Comparison of ENCODE assay signal across 19 cellular contexts in genomic region chr3:55858727-55859126, GRCh38.
DNase-seq lines count a peak whose midpoint lies in the region; ATAC-seq, FAIRE-seq and TF ChIP-seq lines count a peak whose summit lies in the region.
"Had no signal": no experiment of that assay in that cellular context is flagged by ENCODE, and none has a peak within 500 bp of the region (broad histone marks: within the 10 kb centered on the region; RNA-seq: fewer than 3 reads in every experiment).

No MANE protein-coding gene starts in this region.

- TF ChIP-seq EP300 in SK-N-SH (IDR thresholded peaks at IDR 0.05; ENCODE audit: borderline replicate concordance in 1 of 2, low read depth in 1 of 2, low read length in 1 of 2) (no peak), sigmoid colon (IDR thresholded peaks at IDR 0.05) (no peak)

- H4K20me1 ChIP-seq in SK-N-SH (ENCODE audit: insufficient read depth) (no peaks in the 10 kb centered on the region), hepatocyte (ENCODE audit: insufficient read depth, poor library complexity, severe bottlenecking) (no peaks in the 10 kb centered on the region)

- no peaks in the 10 kb centered on the region for H3K9me3 ChIP-seq in SK-N-SH
- H3K9me3 ChIP-seq in hepatocyte (ENCODE audit: low read depth), result no peaks in the 10 kb centered on the region
- no peaks in the 10 kb centered on the region for H3K9me3 ChIP-seq in sigmoid colon
- H3K9me3 ChIP-seq: A549, HAP-1 had no signal

- intact Hi-C loops in sigmoid colon (cut with DNase I), result no loop called here

- H3K9ac ChIP-seq in SK-N-SH, result no peak overlapping the region
- H3K9ac ChIP-seq: GM23248 had no signal

- no peak for TF ChIP-seq POLR2A in sigmoid colon (IDR thresholded peaks at IDR 0.05)

- H3K27me3 ChIP-seq in SK-N-SH (ENCODE audit: insufficient read depth) (no peaks in the 10 kb centered on the region), hepatocyte (no peaks in the 10 kb centered on the region), sigmoid colon (no peaks in the 10 kb centered on the region)

- peaks cover 67% of the 10 kb centered on the region for H3K4me1 Mint-ChIP-seq in nephron
- no peaks in the 10 kb centered on the region for H3K4me1 Mint-ChIP-seq in stimulated activated memory B cell treated with anti-CD40 and anti-IgM and Interleukin-4, amounts not matched to agents 10 μg/mL and 1 μg/mL and 100 μg/mL, for 72 hours
- H3K4me1 Mint-ChIP-seq: CD4-positive, alpha-beta memory T cell had no signal

- TF ChIP-seq RAD21 in SK-N-SH (IDR thresholded peaks at IDR 0.05; ENCODE audit: low read length), result no peak

- no peak for TF ChIP-seq CTCF in SK-N-SH (IDR thresholded peaks at IDR 0.05)
- no peak for TF ChIP-seq CTCF in hepatocyte (IDR thresholded peaks at IDR 0.05; ENCODE audit: poor library complexity)
- no peak for TF ChIP-seq CTCF in nephron (IDR thresholded peaks at IDR 0.05; ENCODE audit: unreplicated experiment in 3 of 3)
- no peak for TF ChIP-seq CTCF in sigmoid colon (IDR thresholded peaks at IDR 0.05)

- no peaks in the 10 kb centered on the region for H3K9me3 Mint-ChIP-seq in nephron
- H3K9me3 Mint-ChIP-seq in stimulated activated memory B cell treated with anti-CD40 and anti-IgM and Interleukin-4, amounts not matched to agents 10 μg/mL and 1 μg/mL and 100 μg/mL, for 72 hours, result no peaks in the 10 kb centered on the region

- no peaks in the 10 kb centered on the region for H3K27me3 Mint-ChIP-seq in nephron (ENCODE audit: low read depth)
- no peaks in the 10 kb centered on the region for H3K27me3 Mint-ChIP-seq in stimulated activated memory B cell treated with anti-CD40 and anti-IgM and Interleukin-4, amounts not matched to agents 10 μg/mL and 1 μg/mL and 100 μg/mL, for 72 hours
- H3K27me3 Mint-ChIP-seq: CD4-positive, alpha-beta memory T cell had no signal

- H3K36me3 ChIP-seq in SK-N-SH (replicated peaks in 1 of 2; ENCODE audit: control insufficient read depth in 1 of 2, insufficient read depth in 2 of 2, low read length in 1 of 2), result no peaks in the 10 kb centered on the region
- no peaks in the 10 kb centered on the region for H3K36me3 ChIP-seq in hepatocyte (replicated peaks; ENCODE audit: insufficient read depth, low read depth)
- no peaks in the 10 kb centered on the region for H3K36me3 ChIP-seq in sigmoid colon
- H3K36me3 ChIP-seq: HAP-1 had no signal

- H3K4me2 ChIP-seq in SK-N-SH (no peak overlapping the region), hepatocyte (no peak overlapping the region)
- H3K4me2 ChIP-seq: A549 had no signal

- POLR2A ChIA-PET in SK-N-SH (lab: Yijun Ruan, JAX), result interaction anchor here (0.6 kb wide), 1 partner anchor 30 kb away, joined by 3 read pairs; no protein-coding TSS in a partner anchor

- no peak for FAIRE-seq in frontal cortex (lab: Jason Lieb, UNC)
- FAIRE-seq: A549, GM12892, GM18507 had no signal

- CTCF ChIA-PET in SK-N-SH (lab: Yijun Ruan, JAX), result no interaction called here

- no peak overlapping the region for H3K4me3 Mint-ChIP-seq in nephron
- H3K4me3 Mint-ChIP-seq in stimulated activated memory B cell treated with anti-CD40 and anti-IgM and Interleukin-4, amounts not matched to agents 10 μg/mL and 1 μg/mL and 100 μg/mL, for 72 hours, result no peak overlapping the region
- H3K4me3 Mint-ChIP-seq: CD4-positive, alpha-beta memory T cell had no signal

- no peaks in the 10 kb centered on the region for H3K9me2 ChIP-seq in SK-N-SH
- no peaks in the 10 kb centered on the region for H3K9me2 ChIP-seq in hepatocyte (replicated peaks; ENCODE audit: insufficient read depth)

- no peaks in the 10 kb centered on the region for H3K36me3 Mint-ChIP-seq in nephron (ENCODE audit: low read depth)
- no peaks in the 10 kb centered on the region for H3K36me3 Mint-ChIP-seq in stimulated activated memory B cell treated with anti-CD40 and anti-IgM and Interleukin-4, amounts not matched to agents 10 μg/mL and 1 μg/mL and 100 μg/mL, for 72 hours
- H3K36me3 Mint-ChIP-seq: CD4-positive, alpha-beta memory T cell had no signal

- H3K27ac ChIP-seq in SK-N-SH (ENCODE audit: low read depth in 2 of 2, low read length in 1 of 2), result no peak overlapping the region; a peak in 1 of 4 replicates
- peak overlapping the region; percentile 71 for H3K27ac ChIP-seq in hepatocyte
- H3K27ac ChIP-seq in sigmoid colon, result no peak overlapping the region
- H3K27ac ChIP-seq: 22Rv1, A549, C4-2B, GM23248 had no signal

- H3K4me1 ChIP-seq in SK-N-SH (ENCODE audit: control insufficient read depth in 1 of 2, insufficient read depth in 2 of 2, low read depth in 1 of 2, low read length in 1 of 2) (peaks cover 6 to 22% of the 10 kb centered on the region in 2 experiments; a peak in 2 of 4 replicates), hepatocyte (ENCODE audit: insufficient read depth) (peaks cover 20% of the 10 kb centered on the region), sigmoid colon (peaks cover 0 to 14% (median 3%) of the 10 kb centered on the region in 4 donors)
- H3K4me1 ChIP-seq: A549 had no signal

- H3F3A ChIP-seq in SK-N-SH (replicated peaks; ENCODE audit: insufficient read depth), result no peaks in the 10 kb centered on the region

- no peaks in the 10 kb centered on the region for H3K79me2 ChIP-seq in SK-N-SH (ENCODE audit: insufficient read depth)
- no peaks in the 10 kb centered on the region for H3K79me2 ChIP-seq in hepatocyte

- DNase-seq in SK-N-SH, result no peak
- DNase-seq in hepatocyte (ENCODE audit: low spot score), result no peak
- DNase-seq in sigmoid colon, result no peak
- DNase-seq in frontal cortex (ENCODE audit: low spot score in 2 of 2), result no peak
- DNase-seq: AML-193; CD4-positive, alpha-beta memory T cell; DMS153; DMS79; GDM1; GM23248 had no signal

- H2AFZ ChIP-seq in SK-N-SH (ENCODE audit: low read depth) (no peak overlapping the region), hepatocyte (no peak overlapping the region)
- H2AFZ ChIP-seq: GM23248 had no signal

- 83% methylated on average over 4 of the region's 4 CpGs for WGBS in SK-N-SH (ENCODE audit: low lambda C conversion rate)
- WGBS in hepatocyte (ENCODE audit: low lambda C conversion rate, missing lambda C conversion rate), result 88% methylated on average over 4 of the region's 4 CpGs
- 88 to 89% methylated on average over 4 of the region's 4 CpGs for whole genome bisulfite sequencing in sigmoid colon, 2 donors

- H3K27ac Mint-ChIP-seq in nephron, result peak overlapping the region; percentile 73 to 99 (median 96)
- H3K27ac Mint-ChIP-seq in stimulated activated memory B cell treated with anti-CD40 and anti-IgM and Interleukin-4, amounts not matched to agents 10 μg/mL and 1 μg/mL and 100 μg/mL, for 72 hours, result no peak overlapping the region
- H3K27ac Mint-ChIP-seq: CD4-positive, alpha-beta memory T cell had no signal

- H3K4me3 ChIP-seq in SK-N-SH (ENCODE audit: low read depth in 2 of 2, low read length in 1 of 2), result no peak overlapping the region
- H3K4me3 ChIP-seq in hepatocyte, result no peak overlapping the region
- no peak overlapping the region for H3K4me3 ChIP-seq in sigmoid colon
- H3K4me3 ChIP-seq: A549, GM23248, HAP-1 had no signal

- ATAC-seq in SK-N-SH treated with all-trans-retinoic acid at 6 μM for 48 hours, result peak; percentile 26
- ATAC-seq in stimulated activated memory B cell treated with anti-CD40 and anti-IgM and Interleukin-4, amounts not matched to agents 10 μg/mL and 1 μg/mL and 100 μg/mL, for 72 hours, result peak; percentile 32
- ATAC-seq: A549 had no signal

TF ChIP-seq in SK-N-SH treated with all-trans-retinoic acid at 6 μM for 48 hours, 23 proteins besides CTCF, POLR2A, EP300 and RAD21 (continues in another document):
- TF ChIP-seq ZNF70 (CRISPR knock-in tag; IDR thresholded peaks at IDR 0.05) (no peak), ZNF565 (CRISPR knock-in tag; conservative IDR thresholded peaks at IDR 0.05; ENCODE audit: low read depth) (no peak), OSR1 (CRISPR knock-in tag; IDR thresholded peaks at IDR 0.05) (no peak), ESRRG (CRISPR knock-in tag; IDR thresholded peaks at IDR 0.05) (no peak)
- TF ChIP-seq, protein P1, sequence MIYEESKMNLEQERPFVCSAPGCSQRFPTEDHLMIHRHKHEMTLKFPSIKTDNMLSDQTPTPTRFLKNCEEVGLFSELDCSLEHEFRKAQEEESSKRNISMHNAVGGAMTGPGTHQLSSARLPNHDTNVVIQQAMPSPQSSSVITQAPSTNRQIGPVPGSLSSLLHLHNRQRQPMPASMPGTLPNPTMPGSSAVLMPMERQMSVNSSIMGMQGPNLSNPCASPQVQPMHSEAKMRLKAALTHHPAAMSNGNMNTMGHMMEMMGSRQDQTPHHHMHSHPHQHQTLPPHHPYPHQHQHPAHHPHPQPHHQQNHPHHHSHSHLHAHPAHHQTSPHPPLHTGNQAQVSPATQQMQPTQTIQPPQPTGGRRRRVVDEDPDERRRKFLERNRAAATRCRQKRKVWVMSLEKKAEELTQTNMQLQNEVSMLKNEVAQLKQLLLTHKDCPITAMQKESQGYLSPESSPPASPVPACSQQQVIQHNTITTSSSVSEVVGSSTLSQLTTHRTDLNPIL (CRISPR knock-in tag; IDR thresholded peaks at IDR 0.05; ENCODE audit: low read depth), result no peak

TF ChIP-seq in SK-N-SH, 30 proteins besides CTCF, POLR2A, EP300 and RAD21 (continues in another document):
- no peak for TF ChIP-seq POLR2AphosphoS5 (IDR thresholded peaks at IDR 0.05; ENCODE audit: low read depth, low read length)
- TF ChIP-seq, protein P2, sequence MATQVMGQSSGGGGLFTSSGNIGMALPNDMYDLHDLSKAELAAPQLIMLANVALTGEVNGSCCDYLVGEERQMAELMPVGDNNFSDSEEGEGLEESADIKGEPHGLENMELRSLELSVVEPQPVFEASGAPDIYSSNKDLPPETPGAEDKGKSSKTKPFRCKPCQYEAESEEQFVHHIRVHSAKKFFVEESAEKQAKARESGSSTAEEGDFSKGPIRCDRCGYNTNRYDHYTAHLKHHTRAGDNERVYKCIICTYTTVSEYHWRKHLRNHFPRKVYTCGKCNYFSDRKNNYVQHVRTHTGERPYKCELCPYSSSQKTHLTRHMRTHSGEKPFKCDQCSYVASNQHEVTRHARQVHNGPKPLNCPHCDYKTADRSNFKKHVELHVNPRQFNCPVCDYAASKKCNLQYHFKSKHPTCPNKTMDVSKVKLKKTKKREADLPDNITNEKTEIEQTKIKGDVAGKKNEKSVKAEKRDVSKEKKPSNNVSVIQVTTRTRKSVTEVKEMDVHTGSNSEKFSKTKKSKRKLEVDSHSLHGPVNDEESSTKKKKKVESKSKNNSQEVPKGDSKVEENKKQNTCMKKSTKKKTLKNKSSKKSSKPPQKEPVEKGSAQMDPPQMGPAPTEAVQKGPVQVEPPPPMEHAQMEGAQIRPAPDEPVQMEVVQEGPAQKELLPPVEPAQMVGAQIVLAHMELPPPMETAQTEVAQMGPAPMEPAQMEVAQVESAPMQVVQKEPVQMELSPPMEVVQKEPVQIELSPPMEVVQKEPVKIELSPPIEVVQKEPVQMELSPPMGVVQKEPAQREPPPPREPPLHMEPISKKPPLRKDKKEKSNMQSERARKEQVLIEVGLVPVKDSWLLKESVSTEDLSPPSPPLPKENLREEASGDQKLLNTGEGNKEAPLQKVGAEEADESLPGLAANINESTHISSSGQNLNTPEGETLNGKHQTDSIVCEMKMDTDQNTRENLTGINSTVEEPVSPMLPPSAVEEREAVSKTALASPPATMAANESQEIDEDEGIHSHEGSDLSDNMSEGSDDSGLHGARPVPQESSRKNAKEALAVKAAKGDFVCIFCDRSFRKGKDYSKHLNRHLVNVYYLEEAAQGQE (IDR thresholded peaks at IDR 0.05; ENCODE audit: low read depth, low read length), result no peak
